Comparison of ENCODE assay signal across 8 cellular contexts in the genomic region with DNA sequence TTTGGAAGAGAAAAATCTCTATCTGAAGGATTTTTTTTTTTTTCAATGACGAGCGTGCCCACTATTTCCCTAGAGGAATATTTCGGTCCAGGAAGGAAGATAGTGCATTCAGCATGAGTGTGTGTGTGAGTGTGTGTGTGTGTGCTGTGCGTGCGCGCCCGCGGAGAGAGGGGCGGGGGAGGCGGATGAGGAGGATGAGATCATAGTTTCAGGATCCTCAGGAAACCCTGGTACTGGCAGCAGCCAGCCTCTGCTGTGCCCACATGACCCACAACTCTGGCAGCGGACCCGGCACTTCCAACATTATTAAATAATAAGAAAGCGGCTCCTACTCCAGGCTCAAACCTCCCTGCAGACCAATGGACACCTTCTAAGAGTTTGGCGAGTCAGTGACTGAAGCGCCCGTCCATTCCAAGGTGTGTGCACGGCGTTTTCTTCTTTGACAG.
A peak's percentile ranks its signal among the peaks of the same experiment; 100 is the strongest.
DNase-seq lines count a peak whose midpoint lies in the region; TF ChIP-seq lines count a peak whose summit lies in the region.

No MANE protein-coding gene starts in this region.

- CTCF ChIA-PET in HEK293T (lab: Yijun Ruan, JAX) = interaction anchor here (0.6 to 0.8 kb wide), 2 partner anchors 11 to 18 kb away, joined by 3 to 4 read pairs; no protein-coding TSS in a partner anchor

- no peaks in the 10 kb centered on the region for H3K36me3 ChIP-seq in urinary bladder (ENCODE audit: insufficient read depth)

- 2% methylated on average over 18 of the region's 18 CpGs for WGBS in urinary bladder

- DNase-seq in NCI-H2107 treated with DMSO at 0.1 percent for 48 hours (lab: John Stamatoyannopoulos, UW; ENCODE audit: unreplicated experiment) (peak; percentile 61), NCI-H2107 (lab: John Stamatoyannopoulos, UW) (no peak), HEK293T (ENCODE audit: extremely low spot score) (peak; percentile 84), NCI-H1105 treated with DMSO at 0.1 percent for 48 hours (lab: John Stamatoyannopoulos, UW) (peak; percentile 81), SW480 (ENCODE audit: low spot score) (peak; percentile 78), fibroblast of gingiva (ENCODE audit: low read depth) (peak; percentile 38), mucosa of gallbladder (ENCODE audit: low spot score) (peak; percentile 89)

- no peak overlapping the region for H3K27ac ChIP-seq in urinary bladder (ENCODE audit: low read depth)

- H3K4me3 ChIP-seq in urinary bladder (ENCODE audit: low read depth, low read length) = peak overlapping the region; percentile 60

- H3K4me1 ChIP-seq in urinary bladder (ENCODE audit: insufficient read depth) = no peaks in the 10 kb centered on the region

- POLR2A ChIA-PET in HEK293T (lab: Yijun Ruan, JAX) = no interaction called here

TF ChIP-seq in HEK293T, 16 proteins besides CTCF, POLR2A, EP300 and RAD21:
- TF ChIP-seq FOXM1 (IDR thresholded peaks at IDR 0.05; ENCODE audit: borderline replicate concordance) (no peak), ARNT (IDR thresholded peaks at IDR 0.05) (peak; percentile 76; the same call in 1 of the 2 replicates), TARDBP (IDR thresholded peaks at IDR 0.05) (no peak), HDGF (IDR thresholded peaks at IDR 0.05; ENCODE audit: borderline replicate concordance) (no peak), L3MBTL2 (conservative IDR thresholded peaks at IDR 0.05) (peak; percentile 62), LEF1 (IDR thresholded peaks at IDR 0.05; ENCODE audit: borderline replicate concordance) (no peak), ELF4 (IDR thresholded peaks at IDR 0.05) (no peak), CTBP1 (IDR thresholded peaks at IDR 0.05; ENCODE audit: borderline replicate concordance) (peak; percentile 87)
TF ChIP-seq in HEK293T: peak in this region for 3.
